ENCODE assay signal across 19 cellular contexts in genomic region chr5:42315214-42315613, GRCh38.
DNase-seq lines count a peak whose midpoint lies in the region; ATAC-seq and TF ChIP-seq lines count a peak whose summit lies in the region.
"Had no signal": no experiment of that assay in that cellular context is flagged by ENCODE, and none has a peak within 500 bp of the region (broad histone marks: within the 10 kb centered on the region; RNA-seq: fewer than 3 reads in every experiment).

No MANE protein-coding gene starts in this region.

- no peaks in the 10 kb centered on the region for H3K79me2 ChIP-seq in PC-3 (ENCODE audit: low read length)

- DNase-seq in PC-3 (peak; percentile 63), body of pancreas (peak in 2 of 4 donors; percentile 3 to 13), progenitor cell of endocrine pancreas (ENCODE audit: low spot score, unreplicated experiment) (no peak), Right ventricle myocardium superior (no peak), MV-4-11 (lab: John Stamatoyannopoulos, UW) (no peak)
- DNase-seq: 8988T; ACHN; BE2C; C1 segment of cervical spinal cord; CD4-positive, alpha-beta memory T cell; CD4-positive, CD25-positive, alpha-beta regulatory T cell; CD8-positive, alpha-beta memory T cell; COR-L47; DMS 273 treated with DMSO at 0.1 percent for 48 hours; DMS153; DMS79 treated with DMSO at 0.1 percent for 48 hours; GF-D8 had no signal

- peak overlapping the region; percentile 53 for H3K27ac Mint-ChIP-seq in progenitor cell of endocrine pancreas
- H3K27ac Mint-ChIP-seq: CD14-positive monocyte; CD4-positive, alpha-beta memory T cell; CD4-positive, CD25-positive, alpha-beta regulatory T cell; CD8-positive, alpha-beta memory T cell had no signal

- no peaks in the 10 kb centered on the region for H3F3A ChIP-seq in PC-3 (ENCODE audit: low read length, unreplicated experiment)

- CTCF ChIA-PET in PC-3 (lab: Charles Lee): interaction anchor here (0.6 kb wide), 1 partner anchor 458 kb away, joined by 3 read pairs; no protein-coding TSS in a partner anchor

- no peak overlapping the region for H3K4me3 Mint-ChIP-seq in progenitor cell of endocrine pancreas (ENCODE audit: low read depth)
- H3K4me3 Mint-ChIP-seq: CD14-positive monocyte; CD4-positive, alpha-beta memory T cell; CD4-positive, CD25-positive, alpha-beta regulatory T cell; CD8-positive, alpha-beta memory T cell had no signal

- H3K27ac ChIP-seq in PC-3 (ENCODE audit: low read length): no peak overlapping the region
- peak overlapping the region in 1 of 4 donors; percentile 31 for H3K27ac ChIP-seq in body of pancreas
- H3K27ac ChIP-seq: BLaER1 had no signal

- H3K9me3 ChIP-seq in PC-3 (ENCODE audit: low read length) (peaks cover 25% of the 10 kb centered on the region), body of pancreas (peaks cover 0 to 9% (median 0%) of the 10 kb centered on the region in 3 donors)
- H3K9me3 ChIP-seq: BE2C had no signal

- no peaks in the 10 kb centered on the region for H3K9me2 ChIP-seq in PC-3 (replicated peaks; ENCODE audit: low read length)

- peaks cover 22% of the 10 kb centered on the region for H3K9me3 Mint-ChIP-seq in progenitor cell of endocrine pancreas (ENCODE audit: low read depth)

- peaks cover 5% of the 10 kb centered on the region for H3K4me1 ChIP-seq in PC-3 (ENCODE audit: insufficient read depth, low read length)
- peaks cover 17% of the 10 kb centered on the region for H3K4me1 ChIP-seq in body of pancreas
- H3K4me1 ChIP-seq: BE2C, BLaER1 had no signal

- H3K36me3 ChIP-seq in PC-3 (ENCODE audit: low read depth, low read length): peaks cover 5% of the 10 kb centered on the region; the same call in 1 of the 2 replicates
- no peaks in the 10 kb centered on the region for H3K36me3 ChIP-seq in body of pancreas (replicated peaks in 1 of 2; ENCODE audit: insufficient read depth in 1 of 2, low read depth in 2 of 2)
- H3K36me3 ChIP-seq: BE2C, BLaER1 had no signal

- no peak for TF ChIP-seq POLR2A in body of pancreas (IDR thresholded peaks at IDR 0.05)

- POLR2A ChIA-PET in PC-3 (lab: Charles Lee; ENCODE audit: unreplicated experiment): no interaction called here

- intact Hi-C loops in PC-3 (cut with micrococcal nuclease) (no loop called here), body of pancreas (cut with DNase I) (no loop called here), Right ventricle myocardium superior (cut with DNase I) (no loop called here)

- 11 to 12% methylated on average over 2 of the region's 2 CpGs for WGBS in body of pancreas, 2 donors

- H3K27me3 ChIP-seq in PC-3 (ENCODE audit: low read length) (no peaks in the 10 kb centered on the region), body of pancreas (no peaks in the 10 kb centered on the region)
- H3K27me3 ChIP-seq: BE2C, BLaER1 had no signal

- H2AFZ ChIP-seq in PC-3 (ENCODE audit: low read length): no peak overlapping the region

- H3K4me3 ChIP-seq in PC-3 (ENCODE audit: low read length): no peak overlapping the region
- no peak overlapping the region for H3K4me3 ChIP-seq in body of pancreas
- H3K4me3 ChIP-seq: BLaER1 had no signal

- TF ChIP-seq CTCF in PC-3 (conservative IDR thresholded peaks at IDR 0.05; ENCODE audit: low read depth, low read length): no peak
- TF ChIP-seq CTCF in body of pancreas (IDR thresholded peaks at IDR 0.05): no peak
- no peak for TF ChIP-seq CTCF in progenitor cell of endocrine pancreas (IDR thresholded peaks at IDR 0.05; ENCODE audit: unreplicated experiment)

- H3K4me2 ChIP-seq in PC-3 (ENCODE audit: low read length): 0 out of 2 replicates have a peak overlapping the region, but pooled peaks have one; percentile 2
- H3K4me2 ChIP-seq: BLaER1 had no signal

- ATAC-seq in PC-3: peak; percentile 24; the same call in 1 of the 2 replicates
- ATAC-seq in body of pancreas: peak; percentile 73
- no peak for ATAC-seq in Right ventricle myocardium superior (ENCODE audit: poor library complexity)

- H3K36me3 Mint-ChIP-seq in progenitor cell of endocrine pancreas (ENCODE audit: insufficient read depth): peaks cover 4% of the 10 kb centered on the region
- H3K36me3 Mint-ChIP-seq: CD14-positive monocyte; CD4-positive, CD25-positive, alpha-beta regulatory T cell; CD8-positive, alpha-beta memory T cell had no signal

- no peak overlapping the region for H3K9ac ChIP-seq in PC-3 (ENCODE audit: low read length)
- H3K9ac ChIP-seq: BLaER1 had no signal

- H3K27me3 Mint-ChIP-seq in progenitor cell of endocrine pancreas: no peaks in the 10 kb centered on the region
- H3K27me3 Mint-ChIP-seq: CD4-positive, alpha-beta memory T cell; CD4-positive, CD25-positive, alpha-beta regulatory T cell; CD8-positive, alpha-beta memory T cell had no signal

- H3K4me1 Mint-ChIP-seq in progenitor cell of endocrine pancreas (ENCODE audit: low read depth): no peaks in the 10 kb centered on the region
- H3K4me1 Mint-ChIP-seq: CD14-positive monocyte; CD4-positive, alpha-beta memory T cell; CD4-positive, CD25-positive, alpha-beta regulatory T cell; CD8-positive, alpha-beta memory T cell had no signal

- no TSS peak for BruUV-seq in PC-3 (replicated peaks; lab: Mats Ljungman, UMichigan)

- no peaks in the 10 kb centered on the region for H4K20me1 ChIP-seq in PC-3 (ENCODE audit: low read length)
- H4K20me1 ChIP-seq: BLaER1 had no signal
